Comparison of ENCODE assay signal across 1 cellular context in genomic region chrY:19406251-19406650, GRCh38.
TF ChIP-seq lines count a peak whose summit lies in the region.

No MANE protein-coding gene starts in this region.

TF ChIP-seq in HepG2, 621 proteins besides CTCF, POLR2A, EP300 and RAD21:
- TF ChIP-seq ZNF496 (CRISPR knock-in tag; IDR thresholded peaks at IDR 0.05; ENCODE audit: insufficient replicate concordance) (no peak), THRA (CRISPR knock-in tag; IDR thresholded peaks at IDR 0.05; ENCODE audit: borderline replicate concordance) (no peak), FOXK2 (IDR thresholded peaks at IDR 0.05) (no peak), ZNF605 (CRISPR knock-in tag; IDR thresholded peaks at IDR 0.05) (no peak), ZNF362 (CRISPR knock-in tag; IDR thresholded peaks at IDR 0.05; ENCODE audit: borderline replicate concordance) (no peak), POGZ (CRISPR knock-in tag; IDR thresholded peaks at IDR 0.05) (no peak), RBM22 (optimal IDR thresholded peaks at IDR 0.05; ENCODE audit: low read length) (no peak), ZNF318 (CRISPR knock-in tag; IDR thresholded peaks at IDR 0.05) (no peak), ZNF18 (CRISPR knock-in tag; IDR thresholded peaks at IDR 0.05; ENCODE audit: insufficient replicate concordance) (no peak)
